In the genomic region with DNA sequence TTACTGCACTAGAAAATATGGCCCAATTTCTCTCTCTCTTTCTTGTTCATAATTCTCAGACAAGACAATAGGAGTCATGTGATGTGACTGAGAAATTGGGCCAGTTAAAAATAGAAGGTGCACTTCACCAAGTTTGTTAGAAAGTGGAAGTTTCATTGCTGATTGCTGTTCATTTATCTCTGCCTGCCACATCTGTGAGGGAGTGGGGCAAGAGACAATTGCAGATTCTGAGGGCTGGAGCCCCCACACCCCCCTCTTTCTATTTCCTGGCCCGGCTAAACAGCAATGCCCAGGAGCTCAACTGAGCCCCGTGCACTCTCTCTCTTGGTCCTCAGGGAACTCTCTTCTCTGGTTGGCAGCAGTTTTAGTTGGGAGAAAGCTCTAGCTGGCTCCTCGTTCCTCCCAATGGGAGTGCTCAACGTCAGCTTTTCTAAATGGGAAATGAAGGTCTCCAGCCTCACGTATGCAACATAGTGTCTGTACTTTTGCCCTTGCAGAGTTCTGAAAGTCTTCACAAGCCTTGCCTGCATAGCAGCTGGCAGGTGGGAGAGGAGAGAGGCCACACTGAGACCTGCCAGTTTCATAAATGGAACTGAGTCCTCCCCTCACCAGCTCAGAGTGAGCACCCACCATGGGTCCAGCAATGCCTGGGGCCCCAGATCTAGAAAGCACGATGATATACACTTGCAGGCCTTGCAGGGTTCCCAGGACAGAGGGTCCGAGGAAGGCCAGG, we compare ENCODE assay signal across 12 cellular contexts.
DNase-seq lines count a peak whose midpoint lies in the region; ATAC-seq and TF ChIP-seq lines count a peak whose summit lies in the region.
"Had no signal": no experiment of that assay in that cellular context is flagged by ENCODE, and none has a peak within 500 bp of the region (broad histone marks: within the 10 kb centered on the region; RNA-seq: fewer than 3 reads in every experiment).

No MANE protein-coding gene starts in this region.

- no peak overlapping the region for H3K27ac Mint-ChIP-seq in neural progenitor cell

- no peak for TF ChIP-seq CTCF in neural progenitor cell (IDR thresholded peaks at IDR 0.05)
- TF ChIP-seq CTCF in foreskin keratinocyte (conservative IDR thresholded peaks at IDR 0.05): no peak
- no peak for TF ChIP-seq CTCF in suprapubic skin (IDR thresholded peaks at IDR 0.05)

- 46% methylated on average over 5 of the region's 7 CpGs for WGBS in suprapubic skin

- no peaks in the 10 kb centered on the region for H3K27me3 ChIP-seq in neural progenitor cell
- H3K27me3 ChIP-seq in foreskin keratinocyte: no peaks in the 10 kb centered on the region
- H3K27me3 ChIP-seq in suprapubic skin: no peaks in the 10 kb centered on the region

- peaks cover 11% of the 10 kb centered on the region for H3K9me3 Mint-ChIP-seq in neural progenitor cell

- no peak for TF ChIP-seq POLR2A in suprapubic skin (IDR thresholded peaks at IDR 0.05)

- peaks cover 20% of the 10 kb centered on the region for H3K4me1 Mint-ChIP-seq in neural progenitor cell

- H3K9me3 ChIP-seq in neural progenitor cell (ENCODE audit: low read depth): no peaks in the 10 kb centered on the region
- H3K9me3 ChIP-seq in suprapubic skin: no peaks in the 10 kb centered on the region

- no peaks in the 10 kb centered on the region for H4K20me1 ChIP-seq in neural progenitor cell (ENCODE audit: low read depth)

- TF ChIP-seq EP300 in suprapubic skin (IDR thresholded peaks at IDR 0.05): no peak

- H3K9ac ChIP-seq in neural progenitor cell: no peak overlapping the region

- no peak overlapping the region for H3K4me2 ChIP-seq in neural progenitor cell
- H3K4me2 ChIP-seq: smooth muscle cell had no signal

- no peak overlapping the region for H3K27ac ChIP-seq in neural progenitor cell
- no peak overlapping the region for H3K27ac ChIP-seq in foreskin keratinocyte
- H3K27ac ChIP-seq in suprapubic skin: no peak overlapping the region

- ATAC-seq in GM19035 (IDR thresholded peaks at IDR 0.05; ENCODE audit: unreplicated experiment): peak; percentile 87
- peak; percentile 81 for ATAC-seq in HG02610 (IDR thresholded peaks at IDR 0.05; ENCODE audit: unreplicated experiment)
- ATAC-seq in HG03565 (IDR thresholded peaks at IDR 0.05; ENCODE audit: unreplicated experiment): peak; percentile 90
- no peak for ATAC-seq in foreskin keratinocyte

- no peak overlapping the region for H3K4me3 Mint-ChIP-seq in neural progenitor cell

- peaks cover 11% of the 10 kb centered on the region for H3K27me3 Mint-ChIP-seq in neural progenitor cell (ENCODE audit: insufficient read depth, low read depth)

- H3F3A ChIP-seq in neural progenitor cell (ENCODE audit: low read depth): no peaks in the 10 kb centered on the region

- peak overlapping the region; percentile 64 for H2AFZ ChIP-seq in neural progenitor cell (replicated peaks)

- no peak for DNase-seq in neural progenitor cell (ENCODE audit: low spot score)
- no peak for DNase-seq in HuH-7.5 (ENCODE audit: low spot score)
- no peak for DNase-seq in foreskin keratinocyte
- no peak for DNase-seq in suprapubic skin (ENCODE audit: low spot score in 2 of 2)
- DNase-seq in SHP77 (lab: John Stamatoyannopoulos, UW): no peak
- DNase-seq: left cardiac atrium, NCI-H1092, SW 1271 had no signal

- peaks cover 3% of the 10 kb centered on the region for H3K4me1 ChIP-seq in neural progenitor cell
- H3K4me1 ChIP-seq in foreskin keratinocyte: no peaks in the 10 kb centered on the region
- H3K4me1 ChIP-seq in suprapubic skin: no peaks in the 10 kb centered on the region

- H3K36me3 ChIP-seq in neural progenitor cell (no peaks in the 10 kb centered on the region), suprapubic skin (no peaks in the 10 kb centered on the region)

- H3K79me2 ChIP-seq in neural progenitor cell (ENCODE audit: low read depth): no peaks in the 10 kb centered on the region

- no peaks in the 10 kb centered on the region for H3K36me3 Mint-ChIP-seq in neural progenitor cell

- H3K4me3 ChIP-seq in neural progenitor cell (no peak overlapping the region), suprapubic skin (no peak overlapping the region)
- H3K4me3 ChIP-seq: smooth muscle cell had no signal
